In the genomic region with DNA sequence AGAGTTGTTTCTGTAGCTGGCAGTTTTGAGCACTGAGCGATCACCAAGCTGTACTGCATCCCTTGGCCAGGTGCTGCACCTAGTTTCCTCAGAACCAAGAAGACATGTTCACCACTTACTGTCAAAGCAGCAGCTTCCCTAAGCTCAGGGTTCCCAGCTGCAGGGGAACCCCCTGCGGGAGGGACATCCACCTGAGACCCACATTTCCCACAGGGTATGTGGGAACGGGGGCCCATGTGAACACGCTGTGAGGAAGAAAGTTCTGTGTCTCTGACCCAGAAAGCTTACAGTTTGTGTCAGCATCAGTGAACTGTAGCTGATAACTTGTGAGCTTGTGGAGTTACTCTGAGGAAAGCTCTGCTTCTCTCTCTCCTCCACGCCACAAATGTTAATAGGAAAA, we compare ENCODE assay signal across 1 cellular context.
TF ChIP-seq lines count a peak whose summit lies in the region.

No MANE protein-coding gene starts in this region.

TF ChIP-seq in IMR-90, 13 proteins besides CTCF, POLR2A, EP300 and RAD21:
- TF ChIP-seq FOS (IDR thresholded peaks at IDR 0.05; ENCODE audit: low read depth, low read length) (no peak), RFX5 (IDR thresholded peaks at IDR 0.05; ENCODE audit: low read depth, low read length) (no peak), MXI1 (IDR thresholded peaks at IDR 0.05; ENCODE audit: borderline replicate concordance, low read depth, low read length) (no peak), BHLHE40 (IDR thresholded peaks at IDR 0.05; ENCODE audit: low read depth, low read length) (no peak), NFE2L2 (IDR thresholded peaks at IDR 0.05; ENCODE audit: low read depth, low read length) (no peak), MAZ (IDR thresholded peaks at IDR 0.05; ENCODE audit: borderline replicate concordance, low read depth, low read length) (no peak)
TF ChIP-seq in IMR-90: peak in this region for 0.
